Comparison of ENCODE assay signal across 8 cellular contexts in genomic region chr13:52235900-52236595, GRCh38.
DNase-seq lines count a peak whose midpoint lies in the region; ATAC-seq, FAIRE-seq and TF ChIP-seq lines count a peak whose summit lies in the region.
"Not testable (repeated sequence)": the region's sequence is repeated elsewhere in the genome, so short reads cannot be mapped to it uniquely, and the experiment has no call there.

No MANE protein-coding gene starts in this region.

- not testable (repeated sequence) for H3K4me2 ChIP-seq in DND-41 (ENCODE audit: insufficient read depth, low read length); endothelial cell of umbilical vein (ENCODE audit: insufficient read depth, low read length); mesendoderm (ENCODE audit: low read length)

- POLR2A ChIA-PET in endothelial cell of umbilical vein (lab: Charles Lee): not testable (repeated sequence)

- H4K5ac ChIP-seq in mesendoderm (ENCODE audit: low read length): not testable (repeated sequence)

- TF ChIP-seq EP300 in Ishikawa (IDR thresholded peaks at IDR 0.05; ENCODE audit: borderline replicate concordance): not testable (repeated sequence)

- not testable (repeated sequence) for H2AK5ac ChIP-seq in mesendoderm (ENCODE audit: low read length)

- TF ChIP-seq CTCF in DND-41 (IDR thresholded peaks at IDR 0.05; ENCODE audit: borderline replicate concordance, extremely low read depth, low read length, poor library complexity, severe bottlenecking) (peak; percentile 60), endothelial cell of umbilical vein (IDR thresholded peaks at IDR 0.05; ENCODE audit: extremely low read depth in 1 of 2, insufficient read depth in 1 of 2, low read depth in 1 of 2, low read length in 2 of 2) (peak; percentile 13 to 47)

- H3K4me3 Mint-ChIP-seq in activated CD8-positive, alpha-beta memory T cell treated with anti-CD3 and anti-CD28 coated beads, Interleukin-2, amount 10 ng/mL, durations not matched to agents 7 days and 5 days: not testable (repeated sequence)

- TF ChIP-seq RAD21 in Ishikawa (IDR thresholded peaks at IDR 0.05; ENCODE audit: low read depth): peak; percentile 61

- FAIRE-seq in endothelial cell of umbilical vein (lab: Jason Lieb, UNC): peak; percentile 78

- not testable (repeated sequence) for H3K36me3 Mint-ChIP-seq in activated CD8-positive, alpha-beta memory T cell treated with anti-CD3 and anti-CD28 coated beads, Interleukin-2, amount 10 ng/mL, durations not matched to agents 7 days and 5 days

- H2BK5ac ChIP-seq in mesendoderm (ENCODE audit: low read length): not testable (repeated sequence)

- not testable (repeated sequence) for H3K18ac ChIP-seq in mesendoderm (ENCODE audit: low read length)

- intact Hi-C loops in endothelial cell of umbilical vein (cut with micrococcal nuclease): loop anchor here (2.0 to 5.0 kb wide), 3 partner anchors 41 to 234 kb away; partner anchors contain the start of gene NEK5

- ATAC-seq in DND-41 (ENCODE audit: insufficient read depth, low read depth) (peak; percentile 99), GM21717 (IDR thresholded peaks at IDR 0.05; ENCODE audit: unreplicated experiment) (peak; percentile 69)
- ATAC-seq in activated CD8-positive, alpha-beta memory T cell treated with anti-CD3 and anti-CD28 coated beads, Interleukin-2, amount 10 ng/mL, durations not matched to agents 7 days and 5 days: peak; percentile 83

- H3K79me2 ChIP-seq in DND-41 (ENCODE audit: insufficient read depth, low read length); endothelial cell of umbilical vein (ENCODE audit: control insufficient read depth, insufficient read depth, low read length); mesendoderm (ENCODE audit: control insufficient read depth, insufficient read depth, low read length): not testable (repeated sequence)

- dilution Hi-C loops in endothelial cell of umbilical vein (cut with MboI; ENCODE audit: extremely low pct_ligation_motif_present, low sequenced_read_pairs): not testable (repeated sequence)

- not testable (repeated sequence) for H3K9me3 ChIP-seq in DND-41 (ENCODE audit: insufficient read depth, low read length, severe bottlenecking); endothelial cell of umbilical vein (replicated peaks; ENCODE audit: control insufficient read depth, insufficient read depth, low read length)

- peak; percentile 52 for DNase-seq in DND-41
- DNase-seq in NOMO-1 (lab: John Stamatoyannopoulos, UW; ENCODE audit: unreplicated experiment in 2 of 2): peak; percentile 56 to 63
- peak; percentile 58 for DNase-seq in activated CD8-positive, alpha-beta memory T cell treated with anti-CD3 and anti-CD28 coated beads, Interleukin-2, amount 10 ng/mL, durations not matched to agents 7 days and 5 days
- DNase-seq in endothelial cell of umbilical vein (ENCODE audit: low read depth, low spot score): peak; percentile 62
- DNase-seq in mesendoderm: peak; percentile 89
- peak; percentile 15 for DNase-seq in stimulated activated CD8-positive, alpha-beta memory T cell treated with anti-CD3 and anti-CD28 coated beads, Interleukin-4, amount 100 ng/mL, for 24 hours (ENCODE audit: low read depth)

- not testable (repeated sequence) for BruUV-seq in endothelial cell of umbilical vein (replicated peaks; lab: Mats Ljungman, UMichigan)

- CTCF ChIA-PET in activated CD8-positive, alpha-beta memory T cell treated with anti-CD3 and anti-CD28 coated beads, Interleukin-2, amount 10 ng/mL, durations not matched to agents 7 days and 5 days (lab: Charles Lee): interaction anchor here (0.7 to 1.1 kb wide), 2 partner anchors 110 to 203 kb away, joined by 3 read pairs; no protein-coding TSS in a partner anchor
- CTCF ChIA-PET in endothelial cell of umbilical vein (lab: Charles Lee): interaction anchor here (0.6 to 1.2 kb wide), 20 partner anchors 12 to 1087 kb away, joined by 3 to 9 read pairs (median 4); partner anchors contain the start of gene VPS36

- not testable (repeated sequence) for H2AFZ ChIP-seq in DND-41 (ENCODE audit: low read depth, low read length); endothelial cell of umbilical vein (ENCODE audit: low read depth, low read length)

- H3K4me1 ChIP-seq in DND-41 (ENCODE audit: insufficient read depth, low read length); endothelial cell of umbilical vein (ENCODE audit: control insufficient read depth, extremely low read depth, insufficient read depth, low read length); mesendoderm (ENCODE audit: control insufficient read depth, low read depth, low read length): not testable (repeated sequence)

- not testable (repeated sequence) for TF ChIP-seq POLR2A in endothelial cell of umbilical vein (IDR thresholded peaks at IDR 0.05; ENCODE audit: low read depth, low read length)

- H3K9me1 ChIP-seq in endothelial cell of umbilical vein (replicated peaks; ENCODE audit: control insufficient read depth, extremely low read depth, insufficient read depth, low read length): not testable (repeated sequence)

- H3K27me3 Mint-ChIP-seq in activated CD8-positive, alpha-beta memory T cell treated with anti-CD3 and anti-CD28 coated beads, Interleukin-2, amount 10 ng/mL, durations not matched to agents 7 days and 5 days: not testable (repeated sequence)

- H2BK15ac ChIP-seq in mesendoderm (replicated peaks; ENCODE audit: low read depth): not testable (repeated sequence)

- H3K56ac ChIP-seq in mesendoderm (ENCODE audit: low read length): not testable (repeated sequence)

- not testable (repeated sequence) for H3K27ac ChIP-seq in DND-41 (ENCODE audit: low read length); endothelial cell of umbilical vein (ENCODE audit: insufficient read depth, low read depth, low read length); mesendoderm (ENCODE audit: low read depth, low read length)

- not testable (repeated sequence) for H2BK120ac ChIP-seq in mesendoderm (ENCODE audit: low read depth, low read length)

- not testable (repeated sequence) for H3K4me1 Mint-ChIP-seq in activated CD8-positive, alpha-beta memory T cell treated with anti-CD3 and anti-CD28 coated beads, Interleukin-2, amount 10 ng/mL, durations not matched to agents 7 days and 5 days

- WGBS in mesendoderm (ENCODE audit: extremely low coverage, insufficient coverage, low lambda C conversion rate): no CpG with 5 or more reads among the region's 8 CpGs

- not testable (repeated sequence) for H3K9me3 Mint-ChIP-seq in activated CD8-positive, alpha-beta memory T cell treated with anti-CD3 and anti-CD28 coated beads, Interleukin-2, amount 10 ng/mL, durations not matched to agents 7 days and 5 days (ENCODE audit: low read depth)

- H3K4me3 ChIP-seq in DND-41 (ENCODE audit: low read depth in 1 of 2, low read length in 2 of 2); endothelial cell of umbilical vein (replicated peaks in 1 of 3; ENCODE audit: insufficient read depth in 1 of 3, low read depth in 1 of 3, low read length in 3 of 3); mesendoderm (ENCODE audit: low read length): not testable (repeated sequence)

- not testable (repeated sequence) for H3K27ac Mint-ChIP-seq in activated CD8-positive, alpha-beta memory T cell treated with anti-CD3 and anti-CD28 coated beads, Interleukin-2, amount 10 ng/mL, durations not matched to agents 7 days and 5 days

- H3K79me1 ChIP-seq in mesendoderm (ENCODE audit: low read length): not testable (repeated sequence)

- H3K27me3 ChIP-seq in DND-41 (ENCODE audit: insufficient read depth, low read length, poor library complexity); endothelial cell of umbilical vein (ENCODE audit: control insufficient read depth in 2 of 2, insufficient read depth in 2 of 2, low read length in 2 of 2); mesendoderm (ENCODE audit: insufficient read depth, low read length, poor library complexity): not testable (repeated sequence)

- H3K4ac ChIP-seq in mesendoderm (ENCODE audit: low read depth, low read length): not testable (repeated sequence)

- not testable (repeated sequence) for H4K20me1 ChIP-seq in DND-41 (ENCODE audit: insufficient read depth, low read length); endothelial cell of umbilical vein (replicated peaks; ENCODE audit: control insufficient read depth, extremely low read depth, insufficient read depth, low read length)

- not testable (repeated sequence) for H4K8ac ChIP-seq in mesendoderm (ENCODE audit: low read depth, low read length)

- H3K23ac ChIP-seq in mesendoderm (ENCODE audit: low read length): not testable (repeated sequence)

- not testable (repeated sequence) for H3K9ac ChIP-seq in DND-41 (ENCODE audit: low read depth, low read length); endothelial cell of umbilical vein (replicated peaks; ENCODE audit: extremely low read depth, insufficient read depth, low read length); mesendoderm (ENCODE audit: low read length)

- H3K36me3 ChIP-seq in DND-41 (ENCODE audit: insufficient read depth, low read length); endothelial cell of umbilical vein (ENCODE audit: control insufficient read depth in 2 of 2, extremely low read depth in 1 of 2, insufficient read depth in 2 of 2, low read length in 2 of 2); mesendoderm (ENCODE audit: control insufficient read depth, insufficient read depth, low read length): not testable (repeated sequence)

Comparison
In these comparisons a context has a peak if more than half of its experiments do, and no peak if none do; other contexts are left out.
1. DNase-seq: peak in every context shown above with its lines; median percentile 89 in mesendoderm; 62 in endothelial cell of umbilical vein; 60 in NOMO-1; 58 in activated CD8-positive, alpha-beta memory T cell treated with anti-CD3 and anti-CD28 coated beads, Interleukin-2, amount 10 ng/mL, durations not matched to agents 7 days and 5 days; 52 in DND-41; 15 in stimulated activated CD8-positive, alpha-beta memory T cell treated with anti-CD3 and anti-CD28 coated beads, Interleukin-4, amount 100 ng/mL, for 24 hours.